14 cellular contexts compared by ENCODE assay signal in the genomic region with DNA sequence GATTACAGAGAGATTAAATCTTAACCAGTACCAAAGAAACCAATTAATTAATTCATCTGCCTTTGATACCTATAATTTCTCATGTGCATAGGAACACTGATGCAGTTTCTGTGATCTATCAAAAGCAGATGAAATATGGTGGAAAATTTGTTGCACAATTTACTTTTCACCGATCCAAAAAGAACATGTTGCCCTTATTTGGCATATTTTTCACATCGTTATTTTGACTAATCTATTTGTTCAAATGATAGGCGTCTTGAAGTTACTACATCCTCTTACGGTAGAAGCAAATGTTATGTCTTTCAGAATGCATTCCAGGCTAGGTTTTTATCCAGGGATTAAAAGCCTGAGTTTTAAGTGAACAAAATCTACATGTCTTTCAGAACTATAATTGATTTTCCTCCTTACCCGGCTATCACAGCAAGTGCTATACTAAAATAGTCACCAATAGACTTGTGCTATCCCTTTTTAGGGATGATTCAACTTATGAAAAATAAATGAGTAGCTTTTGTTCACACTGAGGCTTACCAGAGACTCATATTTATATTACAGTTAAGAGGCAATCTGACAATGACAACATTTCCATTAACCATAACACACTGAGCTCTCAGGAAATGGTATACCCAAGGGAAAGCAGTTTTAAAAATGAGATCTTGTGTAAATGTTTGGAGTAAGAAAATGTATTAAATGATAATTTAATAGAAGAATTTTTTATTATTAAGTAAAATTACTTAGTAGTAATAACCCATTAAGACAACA.
"Had no signal": no experiment of that assay in that cellular context is flagged by ENCODE, and none has a peak within 500 bp of the region (broad histone marks: within the 10 kb centered on the region; RNA-seq: fewer than 3 reads in every experiment).

No MANE protein-coding gene starts in this region.

- H3K27me3 ChIP-seq: breast epithelium, dorsolateral prefrontal cortex, foreskin keratinocyte, heart left ventricle, testis had no signal

- DNase-seq: activated effector memory CD4-positive, alpha-beta T cell treated with Interleukin-2 at 50 U/mL for 16 hours; activated T-cell treated with anti-CD3 and anti-CD28 coated beads, Interleukin-2, amount 50 U/mL, for 1 hour; amniotic stem cell; dorsolateral prefrontal cortex; foreskin keratinocyte; heart left ventricle; natural killer cell; stimulated activated CD4-positive, alpha-beta T cell treated with anti-CD3 and anti-CD28 coated beads, Interleukin-12 subunit alpha, Interleukin-12 subunit beta, amount 100 ng/mL, for 4 hours; stimulated activated CD4-positive, alpha-beta T cell treated with anti-CD3 and anti-CD28 coated beads, Interleukin-2, amount 100 ng/mL, for 48 hours; stimulated activated CD8-positive, alpha-beta memory T cell treated with anti-CD3 and anti-CD28 coated beads, Interleukin-4, amount 100 ng/mL, for 48 hours; stimulated activated naive CD8-positive, alpha-beta T cell treated with anti-CD3 and anti-CD28 coated beads, Interleukin-15, Interleukin-2, amounts not matched to agents 100 U/mL and 50 U/mL, for 24 hours; testis had no signal

- H3K4me1 ChIP-seq: breast epithelium, heart left ventricle, prostate gland, testis had no signal

- H3K4me3 ChIP-seq: breast epithelium, dorsolateral prefrontal cortex, heart left ventricle, prostate gland, testis had no signal

- H3K27ac ChIP-seq: breast epithelium, dorsolateral prefrontal cortex, foreskin keratinocyte, heart left ventricle, prostate gland, testis had no signal

- H3K9me3 ChIP-seq: breast epithelium, prostate gland, testis had no signal

- H3K36me3 ChIP-seq: breast epithelium, heart left ventricle, prostate gland had no signal
